In genomic region chr12:54273981-54274380, GRCh38 we compare ENCODE assay signal across 22 cellular contexts. TPM values are rescaled to one million over a fixed set of nuclear protein-coding genes. Genes with fewer than 3 reads are reported as not detected.
DNase-seq lines count a peak whose midpoint lies in the region; ATAC-seq and TF ChIP-seq lines count a peak whose summit lies in the region.
"Had no signal": no experiment of that assay in that cellular context is flagged by ENCODE, and none has a peak within 500 bp of the region (broad histone marks: within the 10 kb centered on the region; RNA-seq: fewer than 3 reads in every experiment).

No MANE protein-coding gene starts in this region.

- peaks cover 93% of the 10 kb centered on the region for H3K4me1 Mint-ChIP-seq in activated T-cell treated with anti-CD3 and anti-CD28 coated beads, Interleukin-2, amount 50 U/mL, for 72 hours (ENCODE audit: low read depth)
- H3K4me1 Mint-ChIP-seq in activated T-cell treated with anti-CD3 and anti-CD28 coated beads, Interleukin-2, amount 50 U/mL, for 4 hours (ENCODE audit: low read depth) = peaks cover 56% of the 10 kb centered on the region
- peaks cover 27% of the 10 kb centered on the region for H3K4me1 Mint-ChIP-seq in brain

- WGBS in prostate gland = 30% methylated on average over 2 of the region's 2 CpGs

- H3K4me1 ChIP-seq in prostate gland (replicated peaks) = peaks cover 3% of the 10 kb centered on the region

- no peaks in the 10 kb centered on the region for H3K27me3 ChIP-seq in prostate gland (replicated peaks; ENCODE audit: insufficient read depth)

- no peak for DNase-seq in activated T-cell treated with anti-CD3 and anti-CD28 coated beads, Interleukin-2, amount 50 U/mL, for 72 hours
- no peak for DNase-seq in activated T-cell treated with anti-CD3 and anti-CD28 coated beads, Interleukin-2, amount 50 U/mL, for 4 hours
- DNase-seq in NCI-H2081 treated with DMSO at 0.1 percent for 48 hours (lab: John Stamatoyannopoulos, UW) (peak; percentile 80), prostate gland (ENCODE audit: low spot score) (peak; percentile 23)
- DNase-seq in activated CD8-positive, alpha-beta memory T cell treated with anti-CD3 and anti-CD28 coated beads for 24 hours = no peak
- DNase-seq: activated CD4-positive, alpha-beta T cell treated with anti-CD3 and anti-CD28 coated beads, Interleukin-2, amount 10 ng/mL, durations not matched to agents 7 days and 5 days; activated naive CD8-positive, alpha-beta T cell treated with anti-CD3 and anti-CD28 coated beads for 36 hours; DMS79; effector CD4-positive, alpha-beta T cell; glutamatergic neuron; KG1; lower lobe of right lung; naive B cell; NCI-H1105 treated with DMSO at 0.1 percent for 48 hours; NCI-H526; PC-9; stimulated activated naive CD8-positive, alpha-beta T cell treated with anti-CD3 and anti-CD28 coated beads, Interleukin-15, Interleukin-2, amounts not matched to agents 100 U/mL and 50 U/mL, for 24 hours had no signal

- H3K36me3 Mint-ChIP-seq in activated T-cell treated with anti-CD3 and anti-CD28 coated beads, Interleukin-2, amount 50 U/mL, for 72 hours (ENCODE audit: insufficient read depth in 2 of 2) = peaks cover 4 to 22% of the 10 kb centered on the region in 2 donors
- H3K36me3 Mint-ChIP-seq in activated T-cell treated with anti-CD3 and anti-CD28 coated beads, Interleukin-2, amount 50 U/mL, for 4 hours (ENCODE audit: insufficient read depth) = peaks cover 8% of the 10 kb centered on the region
- peaks cover 35% of the 10 kb centered on the region for H3K36me3 Mint-ChIP-seq in brain
- H3K36me3 Mint-ChIP-seq: naive B cell had no signal

- no peak overlapping the region for H3K4me3 ChIP-seq in prostate gland
- H3K4me3 ChIP-seq: A549, HAP-1, lower lobe of right lung, PC-9 had no signal

- peak overlapping the region; percentile 69 for H3K27ac Mint-ChIP-seq in activated T-cell treated with anti-CD3 and anti-CD28 coated beads, Interleukin-2, amount 50 U/mL, for 72 hours
- H3K27ac Mint-ChIP-seq in brain = peak overlapping the region in 4 of 5 experiments; percentile 60 to 88 (median 76)
- H3K27ac Mint-ChIP-seq: activated CD4-positive, alpha-beta T cell treated with anti-CD3 and anti-CD28 coated beads, Interleukin-2, amount 10 ng/mL, durations not matched to agents 7 days and 5 days had no signal

- no peaks in the 10 kb centered on the region for H3K9me3 ChIP-seq in prostate gland
- H3K9me3 ChIP-seq: A549, HAP-1, lower lobe of right lung had no signal

- ATAC-seq in activated T-cell treated with anti-CD3 and anti-CD28 coated beads, Interleukin-2, amount 50 U/mL, for 72 hours (replicated peaks in 1 of 2) = no peak
- ATAC-seq in activated T-cell treated with anti-CD3 and anti-CD28 coated beads, Interleukin-2, amount 50 U/mL, for 4 hours = no peak
- ATAC-seq in HG03135 (IDR thresholded peaks at IDR 0.05; ENCODE audit: unreplicated experiment) = no peak
- no peak for ATAC-seq in SK-N-SH treated with all-trans-retinoic acid at 6 μM for 48 hours
- ATAC-seq: A549; lower lobe of right lung; stimulated activated naive CD8-positive, alpha-beta T cell treated with anti-CD3 and anti-CD28 coated beads, Interleukin-15, Interleukin-2, amounts not matched to agents 100 U/mL and 50 U/mL, for 24 hours had no signal

- no peak overlapping the region for H3K4me3 Mint-ChIP-seq in activated T-cell treated with anti-CD3 and anti-CD28 coated beads, Interleukin-2, amount 50 U/mL, for 72 hours
- no peak overlapping the region for H3K4me3 Mint-ChIP-seq in activated T-cell treated with anti-CD3 and anti-CD28 coated beads, Interleukin-2, amount 50 U/mL, for 4 hours
- H3K4me3 Mint-ChIP-seq in brain = peak overlapping the region in 1 of 5 experiments; percentile 53
- H3K4me3 Mint-ChIP-seq: activated CD4-positive, alpha-beta T cell treated with anti-CD3 and anti-CD28 coated beads, Interleukin-2, amount 10 ng/mL, durations not matched to agents 7 days and 5 days; activated naive CD8-positive, alpha-beta T cell treated with anti-CD3 and anti-CD28 coated beads for 36 hours had no signal

- TF ChIP-seq POLR2A in prostate gland (IDR thresholded peaks at IDR 0.05) = no peak

- H3K9me3 Mint-ChIP-seq in activated T-cell treated with anti-CD3 and anti-CD28 coated beads, Interleukin-2, amount 50 U/mL, for 72 hours = no peaks in the 10 kb centered on the region
- H3K9me3 Mint-ChIP-seq in activated T-cell treated with anti-CD3 and anti-CD28 coated beads, Interleukin-2, amount 50 U/mL, for 4 hours = no peaks in the 10 kb centered on the region
- no peaks in the 10 kb centered on the region for H3K9me3 Mint-ChIP-seq in brain
- H3K9me3 Mint-ChIP-seq: activated CD4-positive, alpha-beta T cell treated with anti-CD3 and anti-CD28 coated beads, Interleukin-2, amount 10 ng/mL, durations not matched to agents 7 days and 5 days; activated naive CD8-positive, alpha-beta T cell treated with anti-CD3 and anti-CD28 coated beads for 36 hours; naive B cell had no signal

- intact Hi-C loops in prostate gland (cut with DNase I) = no loop called here

- H3K36me3 ChIP-seq in prostate gland = no peaks in the 10 kb centered on the region

- TF ChIP-seq CTCF in brain (conservative IDR thresholded peaks at IDR 0.05) = no peak
- TF ChIP-seq CTCF in prostate gland (IDR thresholded peaks at IDR 0.05) = no peak

- H3K27me3 Mint-ChIP-seq in activated T-cell treated with anti-CD3 and anti-CD28 coated beads, Interleukin-2, amount 50 U/mL, for 72 hours (ENCODE audit: low read depth) = no peaks in the 10 kb centered on the region
- no peaks in the 10 kb centered on the region for H3K27me3 Mint-ChIP-seq in activated T-cell treated with anti-CD3 and anti-CD28 coated beads, Interleukin-2, amount 50 U/mL, for 4 hours (ENCODE audit: low read depth)
- no peaks in the 10 kb centered on the region for H3K27me3 Mint-ChIP-seq in brain
- H3K27me3 Mint-ChIP-seq: activated CD4-positive, alpha-beta T cell treated with anti-CD3 and anti-CD28 coated beads, Interleukin-2, amount 10 ng/mL, durations not matched to agents 7 days and 5 days; activated naive CD8-positive, alpha-beta T cell treated with anti-CD3 and anti-CD28 coated beads for 36 hours; naive B cell had no signal

- peak overlapping the region; percentile 54 to 65 for H3K27ac ChIP-seq in prostate gland
- H3K27ac ChIP-seq: A549, lower lobe of right lung, PC-9 had no signal

TF ChIP-seq in SK-N-SH treated with all-trans-retinoic acid at 6 μM for 48 hours, 23 proteins besides CTCF, POLR2A, EP300 and RAD21 (continues in another document):
- no peak for TF ChIP-seq RARB (CRISPR knock-in tag; IDR thresholded peaks at IDR 0.05)
- TF ChIP-seq ZNF565 (CRISPR knock-in tag; conservative IDR thresholded peaks at IDR 0.05; ENCODE audit: low read depth) = no peak
- TF ChIP-seq CREB5 (CRISPR knock-in tag; IDR thresholded peaks at IDR 0.05; ENCODE audit: low read depth) = no peak

RNA-seq across cellular contexts. Expression of gene CBX5, which starts 5.9 kb away (rescaled TPM):
- total RNA-seq in activated T-cell treated with anti-CD3 and anti-CD28 coated beads, Interleukin-2, amount 50 U/mL, for 72 hours = 100 to 1,000 TPM in 1 of 2 donors, 10 to 100 TPM in 1; 89.4 to 108 TPM
- total RNA-seq in activated T-cell treated with anti-CD3 and anti-CD28 coated beads, Interleukin-2, amount 50 U/mL, for 4 hours = 10 to 100 TPM; 27.9 to 37.0 (median 33.4) TPM
- polyA plus RNA-seq in brain (ENCODE audit: insufficient read depth, low read depth, low replicate concordance) = 44.7 TPM
- 10 to 100 TPM; 49.9 to 52.8 TPM for total RNA-seq in prostate gland

RNA-seq across cellular contexts. Expression of gene HNRNPA1, which starts 6.5 kb away (rescaled TPM):
- 1,000 to 10,000 TPM; 1,863 to 1,950 TPM for total RNA-seq in activated T-cell treated with anti-CD3 and anti-CD28 coated beads, Interleukin-2, amount 50 U/mL, for 72 hours
- total RNA-seq in activated T-cell treated with anti-CD3 and anti-CD28 coated beads, Interleukin-2, amount 50 U/mL, for 4 hours = 1,000 to 10,000 TPM; 2,725 to 2,849 (median 2,779) TPM
- 1,157 TPM for polyA plus RNA-seq in brain (ENCODE audit: insufficient read depth, low read depth, low replicate concordance)
- total RNA-seq in prostate gland = 100 to 1,000 TPM; 419 to 726 TPM

RNA-seq across cellular contexts. Expression of gene NFE2, which starts 26.8 kb away (rescaled TPM):
- total RNA-seq in activated T-cell treated with anti-CD3 and anti-CD28 coated beads, Interleukin-2, amount 50 U/mL, for 72 hours = under 1 TPM in 1 of 2 donors, not detected in 1; 0.19 TPM
- total RNA-seq in activated T-cell treated with anti-CD3 and anti-CD28 coated beads, Interleukin-2, amount 50 U/mL, for 4 hours = under 1 TPM; 0.26 to 0.40 (median 0.27) TPM
- 0.83 TPM for polyA plus RNA-seq in brain (ENCODE audit: insufficient read depth, low read depth, low replicate concordance)
- 1 to 10 TPM in 1 of 2 donors, not detected in 1; 1.1 TPM for total RNA-seq in prostate gland
- total RNA-seq: activated CD4-positive, alpha-beta T cell treated with anti-CD3 and anti-CD28 coated beads, Interleukin-2, amount 10 ng/mL, durations not matched to agents 7 days and 5 days; activated naive CD8-positive, alpha-beta T cell treated with anti-CD3 and anti-CD28 coated beads for 36 hours had no signal

RNA-seq across cellular contexts. Expression of gene COPZ1, which starts 51.0 kb away (rescaled TPM):
- total RNA-seq in activated T-cell treated with anti-CD3 and anti-CD28 coated beads, Interleukin-2, amount 50 U/mL, for 72 hours = 100 to 1,000 TPM; 124 to 135 TPM
- total RNA-seq in activated T-cell treated with anti-CD3 and anti-CD28 coated beads, Interleukin-2, amount 50 U/mL, for 4 hours = 100 to 1,000 TPM in 2 of 3 donors, 10 to 100 TPM in 1; 97.5 to 113 (median 109) TPM
- polyA plus RNA-seq in brain (ENCODE audit: insufficient read depth, low read depth, low replicate concordance) = 220 TPM
- total RNA-seq in prostate gland = 100 to 1,000 TPM in 1 of 2 donors, 10 to 100 TPM in 1; 83.1 to 192 TPM

Comparison
In these comparisons a context has a peak if more than half of its experiments do, and no peak if none do; other contexts are left out.
1. DNase-seq: peak in NCI-H2081 treated with DMSO at 0.1 percent for 48 hours (single experiment) and prostate gland (single experiment); none in activated T-cell treated with anti-CD3 and anti-CD28 coated beads, Interleukin-2, amount 50 U/mL, for 72 hours (0 of 2), activated T-cell treated with anti-CD3 and anti-CD28 coated beads, Interleukin-2, amount 50 U/mL, for 4 hours (single experiment) and activated CD8-positive, alpha-beta memory T cell treated with anti-CD3 and anti-CD28 coated beads for 24 hours (single experiment).